In the genomic region with DNA sequence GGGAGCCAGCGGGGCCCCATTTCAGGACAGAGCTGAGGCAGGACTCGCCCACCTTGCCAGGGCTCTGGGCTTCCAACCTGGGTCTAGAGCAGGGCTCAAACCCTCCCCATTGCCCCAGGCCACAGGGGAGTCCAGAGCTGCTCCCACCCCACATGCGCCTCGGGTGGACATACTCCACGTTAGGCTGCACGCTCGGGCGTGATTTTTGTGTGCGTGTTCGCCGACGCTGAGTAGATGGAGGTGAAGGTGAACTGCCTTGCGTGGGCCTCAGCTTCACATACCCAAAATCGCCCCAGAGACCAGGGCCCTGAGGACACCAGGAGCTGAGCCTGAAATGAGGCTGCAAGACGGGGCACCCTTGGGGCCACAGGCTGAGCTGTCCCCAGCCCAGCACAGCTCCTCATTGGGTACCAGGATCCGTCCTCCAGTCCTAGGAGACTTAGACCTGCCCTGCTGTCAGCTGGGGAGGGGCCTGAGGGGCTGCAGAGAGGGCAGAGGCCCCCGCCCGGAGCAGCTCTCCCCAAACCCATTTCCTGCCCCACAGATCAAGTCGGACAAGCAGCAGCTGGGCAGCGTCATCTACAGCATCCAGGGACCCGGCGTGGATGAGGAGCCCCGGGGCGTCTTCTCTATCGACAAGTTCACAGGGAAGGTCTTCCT, we compare ENCODE assay signal across 36 cellular contexts. TPM values are rescaled to one million over a fixed set of nuclear protein-coding genes. Genes with fewer than 3 reads are reported as not detected.
"Had no signal": no experiment of that assay in that cellular context is flagged by ENCODE, and none has a peak within 500 bp of the region (broad histone marks: within the 10 kb centered on the region; RNA-seq: fewer than 3 reads in every experiment).

No MANE protein-coding gene starts in this region.

- H3K4me3 ChIP-seq: ovary, psoas muscle, skin epidermis, smooth muscle cell, spleen, stomach, thoracic aorta, thyroid gland, tibial nerve, upper lobe of left lung, vagina had no signal

- H3K36me3 ChIP-seq: ovary, spleen, stomach, thoracic aorta, thyroid gland, upper lobe of left lung, vagina had no signal

- H3K9me3 ChIP-seq: ovary, psoas muscle, spleen, stomach, thoracic aorta, thyroid gland, tibial nerve, upper lobe of left lung, vagina had no signal

- H3K4me1 ChIP-seq: parathyroid adenoma, stomach, thyroid gland, upper lobe of left lung, vagina had no signal

- H3K4me1 Mint-ChIP-seq: nephron progenitor cell; neural crest cell; stimulated activated memory B cell treated with anti-CD40 and anti-IgM and Interleukin-4, amounts not matched to agents 10 μg/mL and 1 μg/mL and 100 μg/mL, for 72 hours had no signal

- H2AFZ ChIP-seq: parathyroid adenoma had no signal

- H3K27me3 ChIP-seq: thyroid gland, upper lobe of left lung, vagina had no signal

- H3K27ac Mint-ChIP-seq: naive thymus-derived CD8-positive, alpha-beta T cell; natural killer cell treated with Interleukin-12 subunit alpha and Interleukin-12 subunit beta and Interleukin-15 and Interleukin-18, amount 100 ng/mL, for 72 hours; nephron progenitor cell; progenitor cell of endocrine pancreas; stimulated activated memory B cell treated with anti-CD40 and anti-IgM and Interleukin-4, amounts not matched to agents 10 μg/mL and 1 μg/mL and 100 μg/mL, for 72 hours; stimulated activated naive CD8-positive, alpha-beta T cell treated with anti-CD3 and anti-CD28 coated beads, Interleukin-15, Interleukin-2, amounts not matched to agents 100 ng/mL and 50 ng/mL, for 24 hours had no signal

- H3K36me3 Mint-ChIP-seq: naive thymus-derived CD8-positive, alpha-beta T cell; natural killer cell treated with Interleukin-12 subunit alpha and Interleukin-12 subunit beta and Interleukin-15 and Interleukin-18, amount 100 ng/mL, for 72 hours; stimulated activated memory B cell treated with anti-CD40 and anti-IgM and Interleukin-4, amounts not matched to agents 10 μg/mL and 1 μg/mL and 100 μg/mL, for 72 hours had no signal

- H3K4me3 Mint-ChIP-seq: naive thymus-derived CD8-positive, alpha-beta T cell; natural killer cell treated with Interleukin-12 subunit alpha and Interleukin-12 subunit beta and Interleukin-15 and Interleukin-18, amount 100 ng/mL, for 72 hours; nephron progenitor cell; neural crest cell; stimulated activated memory B cell treated with anti-CD40 and anti-IgM and Interleukin-4, amounts not matched to agents 10 μg/mL and 1 μg/mL and 100 μg/mL, for 72 hours; stimulated activated naive CD8-positive, alpha-beta T cell treated with anti-CD3 and anti-CD28 coated beads, Interleukin-15, Interleukin-2, amounts not matched to agents 100 ng/mL and 50 ng/mL, for 24 hours had no signal

- H3K9me3 Mint-ChIP-seq: naive thymus-derived CD8-positive, alpha-beta T cell; natural killer cell treated with Interleukin-12 subunit alpha and Interleukin-12 subunit beta and Interleukin-15 and Interleukin-18, amount 100 ng/mL, for 72 hours; nephron progenitor cell; neural crest cell; stimulated activated memory B cell treated with anti-CD40 and anti-IgM and Interleukin-4, amounts not matched to agents 10 μg/mL and 1 μg/mL and 100 μg/mL, for 72 hours; stimulated activated naive CD8-positive, alpha-beta T cell treated with anti-CD3 and anti-CD28 coated beads, Interleukin-15, Interleukin-2, amounts not matched to agents 100 ng/mL and 50 ng/mL, for 24 hours had no signal

- DNase-seq: naive thymus-derived CD8-positive, alpha-beta T cell; nephron progenitor cell; occipital lobe; ovary; posterior cingulate gyrus; psoas muscle; spleen; stimulated activated CD4-positive, alpha-beta T cell treated with anti-CD3 and anti-CD28 coated beads, Interleukin-12 subunit alpha, Interleukin-12 subunit beta, amount 100 ng/mL, for 4 hours; stimulated activated CD4-positive, alpha-beta T cell treated with anti-CD3 and anti-CD28 coated beads, Interleukin-1b, Interleukin-23, amount 100 ng/mL, for 48 hours; stimulated activated CD4-positive, alpha-beta T cell treated with anti-CD3 and anti-CD28 coated beads, Interleukin-4, amount 100 ng/mL, for 1 hour; stimulated activated CD4-positive, alpha-beta T cell treated with anti-CD3 and anti-CD28 coated beads, Interleukin-4, amount 100 ng/mL, for 4 hours; stimulated activated CD8-positive, alpha-beta memory T cell treated with anti-CD3 and anti-CD28 coated beads, Interleukin-4, amount 100 ng/mL, for 48 hours; stimulated activated naive CD4-positive, alpha-beta T cell treated with Interleukin-2 at 50 U/mL for 16 hours; stomach; thyroid gland; trophoblast cell had no signal

- H3K79me2 ChIP-seq: parathyroid adenoma had no signal

- FAIRE-seq: urothelium cell line had no signal

- H3K27me3 Mint-ChIP-seq: naive thymus-derived CD8-positive, alpha-beta T cell; stimulated activated naive CD8-positive, alpha-beta T cell treated with anti-CD3 and anti-CD28 coated beads, Interleukin-15, Interleukin-2, amounts not matched to agents 100 ng/mL and 50 ng/mL, for 24 hours had no signal

- H3K27ac ChIP-seq: ovary, parathyroid adenoma, psoas muscle, skin epidermis, spleen, stomach, thoracic aorta, thyroid gland, tibial nerve, upper lobe of left lung, vagina had no signal

- H3K9ac ChIP-seq: parathyroid adenoma had no signal

- H3K4me2 ChIP-seq: smooth muscle cell had no signal

- ATAC-seq: naive thymus-derived CD8-positive, alpha-beta T cell; psoas muscle; right cardiac atrium; sciatic nerve; stimulated activated memory B cell treated with anti-CD40 and anti-IgM and Interleukin-4, amounts not matched to agents 10 μg/mL and 1 μg/mL and 100 μg/mL, for 72 hours had no signal

RNA-seq across cellular contexts. Expression of gene CDH15, which starts 8.2 kb away (rescaled TPM):
- total RNA-seq: naive thymus-derived CD8-positive, alpha-beta T cell; natural killer cell treated with Interleukin-12 subunit alpha and Interleukin-12 subunit beta and Interleukin-15 and Interleukin-18, amount 100 ng/mL, for 72 hours; neural crest cell; progenitor cell of endocrine pancreas; renal cortical epithelial cell; stomach; subcutaneous adipose tissue; thyroid gland; ureter; vagina had no signal
- polyA plus RNA-seq: naive thymus-derived CD8-positive, alpha-beta T cell had no signal

RNA-seq across cellular contexts. Expression of gene SLC22A31, which starts 20.6 kb away (rescaled TPM):
- total RNA-seq: naive thymus-derived CD8-positive, alpha-beta T cell; occipital lobe; osteoblast; psoas muscle; renal cortical epithelial cell; smooth muscle cell; subcutaneous adipose tissue; temporal lobe; vagina had no signal
- polyA plus RNA-seq: naive thymus-derived CD8-positive, alpha-beta T cell had no signal
